Comparison of ENCODE assay signal across 8 cellular contexts in genomic region chr11:1854949-1855885, GRCh38. TPM values are rescaled to one million over a fixed set of nuclear protein-coding genes. Genes with fewer than 3 reads are reported as not detected.
DNase-seq lines count a peak whose midpoint lies in the region; ATAC-seq, FAIRE-seq and TF ChIP-seq lines count a peak whose summit lies in the region.

No MANE protein-coding gene starts in this region.

- ATAC-seq in GM21526 (IDR thresholded peaks at IDR 0.05; ENCODE audit: low FRiP score, unreplicated experiment): peak; percentile 29

- no peak overlapping the region for H2BK120ac ChIP-seq in mesenchymal stem cell (ENCODE audit: low read depth, low read length)

- H2BK5ac ChIP-seq in mesenchymal stem cell (ENCODE audit: low read depth, low read length, poor library complexity, severe bottlenecking): no peak overlapping the region

- TF ChIP-seq EP300 in suprapubic skin (IDR thresholded peaks at IDR 0.05) (no peak), ovary (IDR thresholded peaks at IDR 0.05) (no peak)

- no peak for FAIRE-seq in GM12892 (lab: Jason Lieb, UNC)

- H3K9me3 ChIP-seq in MM.1S (replicated peaks; ENCODE audit: insufficient read depth, low read length): no peaks in the 10 kb centered on the region
- H3K9me3 ChIP-seq in mesenchymal stem cell (ENCODE audit: control insufficient read depth, low read length): no peaks in the 10 kb centered on the region
- no peaks in the 10 kb centered on the region for H3K9me3 ChIP-seq in suprapubic skin
- no peaks in the 10 kb centered on the region for H3K9me3 ChIP-seq in ovary
- H3K9me3 ChIP-seq in smooth muscle cell (replicated peaks; ENCODE audit: low read depth): no peaks in the 10 kb centered on the region

- H2BK15ac ChIP-seq in mesenchymal stem cell (ENCODE audit: low read depth, poor library complexity, severe bottlenecking): no peak overlapping the region

- H3K9me2 ChIP-seq in MM.1S (replicated peaks; ENCODE audit: insufficient read depth, low read length): no peaks in the 10 kb centered on the region

- H3K9ac ChIP-seq in MM.1S (ENCODE audit: low read length) (no peak overlapping the region; the same call in 1 of the 2 replicates), mesenchymal stem cell (ENCODE audit: low read length) (no peak overlapping the region), smooth muscle cell (ENCODE audit: low read depth) (no peak overlapping the region)

- H3K23ac ChIP-seq in mesenchymal stem cell (ENCODE audit: low read length in 2 of 2): no peak overlapping the region

- H4K20me1 ChIP-seq in MM.1S (ENCODE audit: insufficient read depth, low read length): no peaks in the 10 kb centered on the region; the same call in 1 of the 2 replicates
- H4K20me1 ChIP-seq in smooth muscle cell (ENCODE audit: low read depth): no peaks in the 10 kb centered on the region

- H3F3A ChIP-seq in MM.1S (ENCODE audit: insufficient read depth, low read length) (peaks cover 14% of the 10 kb centered on the region), smooth muscle cell (ENCODE audit: low read depth) (no peaks in the 10 kb centered on the region)

- no peak overlapping the region for H4K8ac ChIP-seq in mesenchymal stem cell (ENCODE audit: low read length)

- peak; percentile 18; the same call in 1 of the 2 replicates for TF ChIP-seq POLR2A in GM12892 (IDR thresholded peaks at IDR 0.05; ENCODE audit: low read depth, low read length)
- TF ChIP-seq POLR2A in suprapubic skin (IDR thresholded peaks at IDR 0.05): no peak
- TF ChIP-seq POLR2A in ovary (IDR thresholded peaks at IDR 0.05): no peak

- H3K14ac ChIP-seq in mesenchymal stem cell (ENCODE audit: low read length in 2 of 2): no peak overlapping the region

- H3K4me2 ChIP-seq in MM.1S (ENCODE audit: low read depth, low read length) (peak overlapping the region; percentile 88), mesenchymal stem cell (ENCODE audit: low read length, poor library complexity, severe bottlenecking) (no peak overlapping the region), smooth muscle cell (no peak overlapping the region)

- H3K79me1 ChIP-seq in mesenchymal stem cell (replicated peaks; ENCODE audit: low read length, poor library complexity, severe bottlenecking): no peaks in the 10 kb centered on the region

- H2AK5ac ChIP-seq in mesenchymal stem cell (ENCODE audit: low read length, severe bottlenecking): no peak overlapping the region

- no peak overlapping the region for H2AFZ ChIP-seq in MM.1S (ENCODE audit: low read length)
- no peak overlapping the region for H2AFZ ChIP-seq in mesenchymal stem cell (ENCODE audit: low read depth, low read length)
- H2AFZ ChIP-seq in smooth muscle cell (ENCODE audit: low read depth): no peak overlapping the region

- intact Hi-C loops in ovary (cut with DNase I): no loop called here

- no peaks in the 10 kb centered on the region for H3K36me3 ChIP-seq in MM.1S (replicated peaks; ENCODE audit: insufficient read depth, low read length)
- no peaks in the 10 kb centered on the region for H3K36me3 ChIP-seq in mesenchymal stem cell (ENCODE audit: control insufficient read depth in 1 of 2, insufficient read depth in 2 of 2, low read depth in 1 of 2, low read length in 2 of 2)
- H3K36me3 ChIP-seq in suprapubic skin: no peaks in the 10 kb centered on the region
- H3K36me3 ChIP-seq in ovary: no peaks in the 10 kb centered on the region
- H3K36me3 ChIP-seq in smooth muscle cell (ENCODE audit: low read depth): no peaks in the 10 kb centered on the region

- no peak overlapping the region for H3K27ac ChIP-seq in MM.1S (ENCODE audit: low read length)
- H3K27ac ChIP-seq in mesenchymal stem cell (ENCODE audit: low read length, poor library complexity, severe bottlenecking): no peak overlapping the region
- no peak overlapping the region for H3K27ac ChIP-seq in suprapubic skin
- no peak overlapping the region for H3K27ac ChIP-seq in ovary
- no peak overlapping the region for H3K27ac ChIP-seq in smooth muscle cell (ENCODE audit: low read depth)

- H3K79me2 ChIP-seq in MM.1S (ENCODE audit: low read length) (peaks cover 60% of the 10 kb centered on the region), smooth muscle cell (ENCODE audit: low read depth) (no peaks in the 10 kb centered on the region)

- H3K27me3 ChIP-seq in MM.1S (replicated peaks; ENCODE audit: insufficient read depth, low read length): no peaks in the 10 kb centered on the region; the same call in 1 of the 2 replicates
- peaks cover 0 to 17% of the 10 kb centered on the region in 2 experiments for H3K27me3 ChIP-seq in mesenchymal stem cell (ENCODE audit: control insufficient read depth in 1 of 2, insufficient read depth in 1 of 2, low read length in 2 of 2)
- no peaks in the 10 kb centered on the region for H3K27me3 ChIP-seq in suprapubic skin
- no peaks in the 10 kb centered on the region for H3K27me3 ChIP-seq in ovary
- H3K27me3 ChIP-seq in smooth muscle cell (ENCODE audit: low read depth): no peaks in the 10 kb centered on the region

- no peak for TF ChIP-seq CTCF in MM.1S (IDR thresholded peaks at IDR 0.05; ENCODE audit: low read length)
- no peak for TF ChIP-seq CTCF in suprapubic skin (IDR thresholded peaks at IDR 0.05)
- TF ChIP-seq CTCF in ovary (IDR thresholded peaks at IDR 0.05): no peak
- no peak for TF ChIP-seq CTCF in smooth muscle cell (IDR thresholded peaks at IDR 0.05; ENCODE audit: borderline replicate concordance, insufficient read depth, poor library complexity, severe bottlenecking)

- H3K4me3 ChIP-seq in MM.1S (ENCODE audit: low read length) (peak overlapping the region; percentile 74; the same call in 1 of the 2 replicates), mesenchymal stem cell (ENCODE audit: insufficient read depth in 1 of 2, low read depth in 1 of 2, low read length in 2 of 2) (peak overlapping the region in 1 of 2 experiments; percentile 22), suprapubic skin (no peak overlapping the region), ovary (no peak overlapping the region), smooth muscle cell (no peak overlapping the region)

- H2BK12ac ChIP-seq in mesenchymal stem cell (ENCODE audit: low read length in 2 of 2): peak overlapping the region; percentile 10 to 11

- WGBS in mesenchymal stem cell: 86% methylated on average over 26 of the region's 26 CpGs
- WGBS in suprapubic skin: 82% methylated on average over 9 of the region's 26 CpGs
- 70 to 82% (median 82%) methylated on average over 25 to 26 of the region's 26 CpGs for whole genome bisulfite sequencing in ovary, 3 donors
- WGBS in smooth muscle cell (ENCODE audit: low lambda C conversion rate): 86% methylated on average over 26 of the region's 26 CpGs

- H3K18ac ChIP-seq in mesenchymal stem cell (ENCODE audit: low read depth in 1 of 2, low read length in 2 of 2): no peak overlapping the region

- no peak overlapping the region for H3K4ac ChIP-seq in mesenchymal stem cell (ENCODE audit: low read depth in 1 of 2, low read length in 2 of 2)

- no peak overlapping the region for H4K91ac ChIP-seq in mesenchymal stem cell (ENCODE audit: low read length)

- peaks cover 38% of the 10 kb centered on the region for H3K4me1 ChIP-seq in MM.1S (ENCODE audit: low read length)
- peaks cover 16% of the 10 kb centered on the region for H3K4me1 ChIP-seq in mesenchymal stem cell (ENCODE audit: control insufficient read depth, insufficient read depth, low read depth, low read length)
- no peaks in the 10 kb centered on the region for H3K4me1 ChIP-seq in suprapubic skin
- no peaks in the 10 kb centered on the region for H3K4me1 ChIP-seq in ovary (ENCODE audit: insufficient read depth)
- H3K4me1 ChIP-seq in smooth muscle cell (ENCODE audit: low read depth): no peaks in the 10 kb centered on the region

- DNase-seq in GM12892 (ENCODE audit: insufficient read length) (peak; percentile 90), MM.1S (no peak), mesenchymal stem cell (no peak), suprapubic skin (ENCODE audit: low spot score in 2 of 2) (no peak), inferior parietal cortex (ENCODE audit: extremely low spot score) (no peak), ovary (no peak), smooth muscle cell (lab: John Stamatoyannopoulos, UW; ENCODE audit: unreplicated experiment) (no peak)

RNA-seq across cellular contexts. Expression of gene LSP1, which starts 2.3 kb away (rescaled TPM):
- 302 TPM for polyA plus RNA-seq in GM12892 (2012; ENCODE audit: missing spikeins)
- polyA plus RNA-seq in mesenchymal stem cell (2013, experiment 1 of 2): 1.3 TPM
- polyA plus RNA-seq in mesenchymal stem cell (2013, experiment 2 of 2): 1.3 TPM
- total RNA-seq in suprapubic skin (100 to 1,000 TPM in 2 of 4 donors, 10 to 100 TPM in 2; 70.4 to 134 (median 107) TPM), ovary (10 to 100 TPM in 3 of 7 donors, 1 to 10 TPM in 4; 3.5 to 14.8 (median 9.0) TPM), smooth muscle cell (1.7 and 2.1 TPM in 2 replicates)
- polyA plus RNA-seq in ovary (10 to 100 TPM in 1 of 2 donors, 1 to 10 TPM in 1; 6.0 to 22.0 TPM), smooth muscle cell (8.7 and 13.7 TPM in 2 replicates)

RNA-seq across cellular contexts. Expression of gene TNNI2, which starts 16.4 kb away (rescaled TPM):
- polyA plus RNA-seq in GM12892 (2012; ENCODE audit: missing spikeins): 0.76 TPM
- not detected for polyA plus RNA-seq in mesenchymal stem cell (2013, experiment 1 of 2)
- 0.07 TPM for polyA plus RNA-seq in mesenchymal stem cell (2013, experiment 2 of 2)
- total RNA-seq in suprapubic skin (10 to 100 TPM; 17.4 to 63.6 (median 27.2) TPM), ovary (1 to 10 TPM in 1 of 7 donors, under 1 TPM in 2, not detected in 4; 0.61 to 1.2 (median 0.70) TPM), smooth muscle cell (0.94 TPM in 1 of 2 replicates, not detected in the other)
- polyA plus RNA-seq in ovary (under 1 TPM in 1 of 2 donors, not detected in 1; 0.41 TPM), smooth muscle cell (0.74 and 1.2 TPM in 2 replicates)

RNA-seq across cellular contexts. Expression of gene SYT8, which starts 20.4 kb away (rescaled TPM):
- polyA plus RNA-seq in GM12892 (2012; ENCODE audit: missing spikeins): 0.38 TPM
- not detected for polyA plus RNA-seq in mesenchymal stem cell (2013, experiment 1 of 2)
- polyA plus RNA-seq in mesenchymal stem cell (2013, experiment 2 of 2): not detected
- total RNA-seq in suprapubic skin: 100 to 1,000 TPM; 141 to 280 (median 193) TPM
- total RNA-seq in ovary: 1 to 10 TPM in 1 of 7 donors, under 1 TPM in 1, not detected in 5; 0.24 to 2.4 TPM
- polyA plus RNA-seq in ovary: not detected
- 0.13 TPM in 1 of 2 replicates, not detected in the other for total RNA-seq in smooth muscle cell
- 1.4 and 2.0 TPM in 2 replicates for polyA plus RNA-seq in smooth muscle cell

RNA-seq across cellular contexts. Expression of gene PRR33, which starts 36.5 kb away (rescaled TPM):
- 2.0 TPM for polyA plus RNA-seq in GM12892 (2012; ENCODE audit: missing spikeins)
- not detected for polyA plus RNA-seq in mesenchymal stem cell (2013, experiment 1 of 2)
- polyA plus RNA-seq in mesenchymal stem cell (2013, experiment 2 of 2): not detected
- total RNA-seq in suprapubic skin (not detected), ovary (not detected), smooth muscle cell (not detected in 2 replicates)
- polyA plus RNA-seq in ovary (under 1 TPM in 1 of 2 donors, not detected in 1; 0.01 TPM), smooth muscle cell (not detected in 2 replicates)

Comparison
In these comparisons a context has a peak if more than half of its experiments do, and no peak if none do; other contexts are left out.
1. RNA of gene LSP1, which starts 2.3 kb away (total RNA-seq): 70.4 to 134 TPM in suprapubic skin; 3.5 to 14.8 TPM in ovary and 1.7 to 2.1 TPM in smooth muscle cell; every median in the first group is over 4 times any median in the second.
2. RNA of gene SYT8, which starts 20.4 kb away (total RNA-seq): 141 to 280 TPM in suprapubic skin; 0.13 TPM in smooth muscle cell and 0.24 to 2.4 TPM in ovary; every median in the first group is over 10 times any median in the second.